Comparison of ENCODE assay signal across 8 cellular contexts in genomic region chr12:121466800-121467637, GRCh38.
DNase-seq lines count a peak whose midpoint lies in the region; ATAC-seq and TF ChIP-seq lines count a peak whose summit lies in the region.

No MANE protein-coding gene starts in this region.

- H3K4me3 ChIP-seq in choroid plexus epithelial cell (ENCODE audit: low read depth, low read length) (peak overlapping the region; percentile 60), left lung (peak overlapping the region; percentile 43 to 57)

- DNase-seq in AG09319 (ENCODE audit: extremely low read depth, low read depth) = peak; percentile 62
- peak; percentile 80 for DNase-seq in NCI-H2227 treated with DMSO at 0.1 percent for 48 hours (lab: John Stamatoyannopoulos, UW)
- peak; percentile 76 to 84 for DNase-seq in activated CD4-positive, alpha-beta T cell treated with anti-CD3 and anti-CD28 coated beads for 24 hours (ENCODE audit: low read depth in 2 of 2)
- peak; percentile 78 for DNase-seq in choroid plexus epithelial cell (ENCODE audit: low read depth)
- peak; percentile 92 to 98 for DNase-seq in left lung
- peak; percentile 87 to 90 for DNase-seq in stimulated activated CD4-positive, alpha-beta T cell treated with anti-CD3 and anti-CD28 coated beads, Interleukin-2, amount 100 ng/mL, for 24 hours

- intact Hi-C loops in left lung (cut with DNase I) = no loop called here

- no peaks in the 10 kb centered on the region for H3K9me3 ChIP-seq in left lung

- peak overlapping the region; percentile 67 to 83 for H3K27ac ChIP-seq in left lung

- no peaks in the 10 kb centered on the region for H3K27me3 ChIP-seq in left lung

- H3K4me1 ChIP-seq in left lung = peaks cover 3 to 44% of the 10 kb centered on the region in 2 donors

- ATAC-seq in GM18907 (IDR thresholded peaks at IDR 0.05; ENCODE audit: unreplicated experiment) (peak; percentile 88), HG03108 (IDR thresholded peaks at IDR 0.05; ENCODE audit: unreplicated experiment) (peak; percentile 90), left lung (peak; percentile 92)

- no peaks in the 10 kb centered on the region for H3K36me3 ChIP-seq in left lung

- TF ChIP-seq CTCF in AG09319 (IDR thresholded peaks at IDR 0.05; ENCODE audit: low read depth, low read length) (no peak), choroid plexus epithelial cell (conservative IDR thresholded peaks at IDR 0.05; ENCODE audit: low read depth, low read length) (no peak), left lung (IDR thresholded peaks at IDR 0.05) (no peak)

Comparison
In these comparisons a context has a peak if more than half of its experiments do, and no peak if none do; other contexts are left out.
1. Peak in every context shown above with its lines: DNase-seq, ATAC-seq, H3K4me3 ChIP-seq and H3K27ac ChIP-seq.